ENCODE assay signal across 31 cellular contexts in genomic region chrX:154774622-154775021, GRCh38. TPM values are rescaled to one million over a fixed set of nuclear protein-coding genes. Genes with fewer than 3 reads are reported as not detected.
A peak's percentile ranks its signal among the peaks of the same experiment; 100 is the strongest.
DNase-seq lines count a peak whose midpoint lies in the region; ATAC-seq, FAIRE-seq and TF ChIP-seq lines count a peak whose summit lies in the region.
"Had no signal": no experiment of that assay in that cellular context is flagged by ENCODE, and none has a peak within 500 bp of the region (broad histone marks: within the 10 kb centered on the region; RNA-seq: fewer than 3 reads in every experiment).

No MANE protein-coding gene starts in this region.

- H3K79me2 ChIP-seq in parathyroid adenoma = no peaks in the 10 kb centered on the region

- TF ChIP-seq POLR2A in GM12892 (IDR thresholded peaks at IDR 0.05; ENCODE audit: low read depth, low read length) = 0 out of 2 replicates have a peak, but pooled peaks have one; percentile 20

- DNase-seq in activated CD4-positive, alpha-beta memory T cell treated with anti-CD3 and anti-CD28 coated beads for 36 hours = no peak
- DNase-seq in activated CD4-positive, alpha-beta memory T cell treated with anti-CD3 and anti-CD28 coated beads, Interleukin-2, amount 10 ng/mL, durations not matched to agents 7 days and 5 days = no peak
- DNase-seq in GM12892 (ENCODE audit: insufficient read length) (no peak), Ammon's horn (ENCODE audit: low spot score) (no peak), amygdala (lab: John Stamatoyannopoulos, UW) (no peak)
- DNase-seq: ACHN; Calu3; CD8-positive, alpha-beta memory T cell; DMS153; EL; GF-D8; H7; HFFc6; NCI-H1092 treated with DMSO at 0.1 percent for 48 hours; NCI-H146; NCI-H2029; NCI-H2227 treated with DMSO at 0.1 percent for 48 hours; NCI-H510A; PC-9; SHP77 treated with DMSO at 0.1 percent for 48 hours had no signal

- FAIRE-seq in GM12892 (lab: Jason Lieb, UNC) = no peak
- FAIRE-seq: HepG2 had no signal

- H3K4me3 Mint-ChIP-seq in activated CD4-positive, alpha-beta memory T cell treated with anti-CD3 and anti-CD28 coated beads for 36 hours = no peak overlapping the region
- H3K4me3 Mint-ChIP-seq in activated CD4-positive, alpha-beta memory T cell treated with anti-CD3 and anti-CD28 coated beads, Interleukin-2, amount 10 ng/mL, durations not matched to agents 7 days and 5 days = no peak overlapping the region
- H3K4me3 Mint-ChIP-seq in activated naive CD8-positive, alpha-beta T cell = no peak overlapping the region
- H3K4me3 Mint-ChIP-seq: CD8-positive, alpha-beta memory T cell; HFFc6 had no signal

- H3K4me1 Mint-ChIP-seq in activated CD4-positive, alpha-beta memory T cell treated with anti-CD3 and anti-CD28 coated beads for 36 hours (ENCODE audit: low read depth) = peaks cover 39% of the 10 kb centered on the region
- H3K4me1 Mint-ChIP-seq in activated CD4-positive, alpha-beta memory T cell treated with anti-CD3 and anti-CD28 coated beads, Interleukin-2, amount 10 ng/mL, durations not matched to agents 7 days and 5 days = peaks cover 24% of the 10 kb centered on the region
- peaks cover 24% of the 10 kb centered on the region for H3K4me1 Mint-ChIP-seq in activated naive CD8-positive, alpha-beta T cell (ENCODE audit: low read depth)

- TF ChIP-seq CTCF in parathyroid adenoma (IDR thresholded peaks at IDR 0.05) = no peak

- H3K27ac Mint-ChIP-seq in activated CD4-positive, alpha-beta memory T cell treated with anti-CD3 and anti-CD28 coated beads for 36 hours = peak overlapping the region; percentile 15
- no peak overlapping the region for H3K27ac Mint-ChIP-seq in activated CD4-positive, alpha-beta memory T cell treated with anti-CD3 and anti-CD28 coated beads, Interleukin-2, amount 10 ng/mL, durations not matched to agents 7 days and 5 days
- H3K27ac Mint-ChIP-seq in activated naive CD8-positive, alpha-beta T cell = peak overlapping the region; percentile 66
- H3K27ac Mint-ChIP-seq: HFFc6 had no signal

- H3K36me3 ChIP-seq in parathyroid adenoma (ENCODE audit: control insufficient read depth, insufficient read depth, low read length) = no peaks in the 10 kb centered on the region

- no peak overlapping the region for H3K4me2 ChIP-seq in parathyroid adenoma (ENCODE audit: low read length)
- H3K4me2 ChIP-seq: BLaER1 treated with 17β-estradiol and CSF1 and Interleukin-3, amounts not matched to agents 10 nM and 100 nM; KMS-11; PC-9 had no signal

- H3K9me3 Mint-ChIP-seq in activated CD4-positive, alpha-beta memory T cell treated with anti-CD3 and anti-CD28 coated beads for 36 hours = no peaks in the 10 kb centered on the region
- no peaks in the 10 kb centered on the region for H3K9me3 Mint-ChIP-seq in activated CD4-positive, alpha-beta memory T cell treated with anti-CD3 and anti-CD28 coated beads, Interleukin-2, amount 10 ng/mL, durations not matched to agents 7 days and 5 days
- H3K9me3 Mint-ChIP-seq in activated naive CD8-positive, alpha-beta T cell (ENCODE audit: low read depth) = no peaks in the 10 kb centered on the region
- H3K9me3 Mint-ChIP-seq: HFFc6 had no signal

- ATAC-seq in GM18520 (IDR thresholded peaks at IDR 0.05; ENCODE audit: unreplicated experiment) = no peak

- no peak overlapping the region for H2AFZ ChIP-seq in parathyroid adenoma
- H2AFZ ChIP-seq: PC-9 had no signal

- intact Hi-C loops in activated CD4-positive, alpha-beta memory T cell treated with anti-CD3 and anti-CD28 coated beads for 36 hours (cut with micrococcal nuclease) = no loop called here

- H3K4me1 ChIP-seq in parathyroid adenoma = no peaks in the 10 kb centered on the region

- H3K27me3 Mint-ChIP-seq in activated CD4-positive, alpha-beta memory T cell treated with anti-CD3 and anti-CD28 coated beads for 36 hours = no peaks in the 10 kb centered on the region
- no peaks in the 10 kb centered on the region for H3K27me3 Mint-ChIP-seq in activated CD4-positive, alpha-beta memory T cell treated with anti-CD3 and anti-CD28 coated beads, Interleukin-2, amount 10 ng/mL, durations not matched to agents 7 days and 5 days
- no peaks in the 10 kb centered on the region for H3K27me3 Mint-ChIP-seq in activated naive CD8-positive, alpha-beta T cell

- H3K9ac ChIP-seq in parathyroid adenoma = no peak overlapping the region
- H3K9ac ChIP-seq: BLaER1 treated with 17β-estradiol and CSF1 and Interleukin-3, amounts not matched to agents 10 nM and 100 nM; KMS-11 had no signal

- peaks cover 48% of the 10 kb centered on the region for H3K36me3 Mint-ChIP-seq in activated CD4-positive, alpha-beta memory T cell treated with anti-CD3 and anti-CD28 coated beads for 36 hours
- peaks cover 70% of the 10 kb centered on the region for H3K36me3 Mint-ChIP-seq in activated CD4-positive, alpha-beta memory T cell treated with anti-CD3 and anti-CD28 coated beads, Interleukin-2, amount 10 ng/mL, durations not matched to agents 7 days and 5 days (ENCODE audit: low read depth)
- peaks cover 2% of the 10 kb centered on the region for H3K36me3 Mint-ChIP-seq in activated naive CD8-positive, alpha-beta T cell

- H3K9me3 ChIP-seq in parathyroid adenoma (ENCODE audit: control insufficient read depth, low read length) = no peaks in the 10 kb centered on the region

- peak overlapping the region; percentile 36 for H3K27ac ChIP-seq in parathyroid adenoma
- H3K27ac ChIP-seq: 22Rv1, HL-60, KMS-11, PC-9, RWPE1, SK-N-MC had no signal

- H3K4me3 ChIP-seq in parathyroid adenoma (ENCODE audit: low read depth, low read length) = no peak overlapping the region
- H3K4me3 ChIP-seq: BLaER1 treated with 17β-estradiol and CSF1 and Interleukin-3, amounts not matched to agents 10 nM and 100 nM; PC-9; SK-N-MC had no signal

- no peaks in the 10 kb centered on the region for H3K27me3 ChIP-seq in parathyroid adenoma (ENCODE audit: control insufficient read depth, insufficient read depth, low read length)

- CTCF ChIA-PET in activated CD4-positive, alpha-beta memory T cell treated with anti-CD3 and anti-CD28 coated beads for 36 hours (lab: Charles Lee) = no interaction called here
- CTCF ChIA-PET in activated CD4-positive, alpha-beta memory T cell treated with anti-CD3 and anti-CD28 coated beads, Interleukin-2, amount 10 ng/mL, durations not matched to agents 7 days and 5 days (lab: Charles Lee) = no interaction called here

- POLR2A ChIA-PET in activated CD4-positive, alpha-beta memory T cell treated with anti-CD3 and anti-CD28 coated beads for 36 hours (lab: Charles Lee) = no interaction called here
- POLR2A ChIA-PET in activated CD4-positive, alpha-beta memory T cell treated with anti-CD3 and anti-CD28 coated beads, Interleukin-2, amount 10 ng/mL, durations not matched to agents 7 days and 5 days (lab: Charles Lee) = interaction anchor here (1.2 kb wide), 1 partner anchor 13 kb away, joined by 3 read pairs; no protein-coding TSS in a partner anchor

RNA-seq across cellular contexts. Expression of gene DKC1, which starts 12.0 kb away (rescaled TPM):
- total RNA-seq in activated CD4-positive, alpha-beta memory T cell treated with anti-CD3 and anti-CD28 coated beads for 36 hours = 10 to 100 TPM; 94.0 to 95.5 TPM
- total RNA-seq in activated CD4-positive, alpha-beta memory T cell treated with anti-CD3 and anti-CD28 coated beads, Interleukin-2, amount 10 ng/mL, durations not matched to agents 7 days and 5 days = 10 to 100 TPM; 46.8 to 50.4 TPM
- polyA plus RNA-seq in GM12892 (2012; ENCODE audit: missing spikeins) = 75.2 TPM

RNA-seq across cellular contexts. Expression of gene GAB3, which starts 23.7 kb away (rescaled TPM):
- total RNA-seq in activated CD4-positive, alpha-beta memory T cell treated with anti-CD3 and anti-CD28 coated beads for 36 hours = 1 to 10 TPM; 3.4 to 3.7 TPM
- 10 to 100 TPM; 10.5 to 12.0 TPM for total RNA-seq in activated CD4-positive, alpha-beta memory T cell treated with anti-CD3 and anti-CD28 coated beads, Interleukin-2, amount 10 ng/mL, durations not matched to agents 7 days and 5 days
- polyA plus RNA-seq in GM12892 (2012; ENCODE audit: missing spikeins) = 1.4 TPM
- total RNA-seq: Calu3, HepG2 had no signal
- polyA plus RNA-seq: HepG2 had no signal

RNA-seq across cellular contexts. Expression of gene MPP1, which starts 30.7 kb away (rescaled TPM):
- total RNA-seq in activated CD4-positive, alpha-beta memory T cell treated with anti-CD3 and anti-CD28 coated beads for 36 hours = 10 to 100 TPM; 22.6 to 24.2 TPM
- total RNA-seq in activated CD4-positive, alpha-beta memory T cell treated with anti-CD3 and anti-CD28 coated beads, Interleukin-2, amount 10 ng/mL, durations not matched to agents 7 days and 5 days = 10 to 100 TPM; 26.5 to 29.8 TPM
- polyA plus RNA-seq in GM12892 (2012; ENCODE audit: missing spikeins) = 14.9 TPM
- total RNA-seq: HT-29 had no signal

RNA-seq across cellular contexts. Expression of gene SMIM9, which starts 59.8 kb away (rescaled TPM):
- not detected for total RNA-seq in activated CD4-positive, alpha-beta memory T cell treated with anti-CD3 and anti-CD28 coated beads for 36 hours
- not detected for total RNA-seq in activated CD4-positive, alpha-beta memory T cell treated with anti-CD3 and anti-CD28 coated beads, Interleukin-2, amount 10 ng/mL, durations not matched to agents 7 days and 5 days
- polyA plus RNA-seq in GM12892 (2012; ENCODE audit: missing spikeins) = not detected
- total RNA-seq: Calu3; CD8-positive, alpha-beta memory T cell; H7; HepG2; HFFc6; HT-29; PC-9 had no signal
- polyA plus RNA-seq: CD8-positive, alpha-beta memory T cell; HepG2 had no signal
